ENCODE assay signal across 11 cellular contexts in the genomic region with DNA sequence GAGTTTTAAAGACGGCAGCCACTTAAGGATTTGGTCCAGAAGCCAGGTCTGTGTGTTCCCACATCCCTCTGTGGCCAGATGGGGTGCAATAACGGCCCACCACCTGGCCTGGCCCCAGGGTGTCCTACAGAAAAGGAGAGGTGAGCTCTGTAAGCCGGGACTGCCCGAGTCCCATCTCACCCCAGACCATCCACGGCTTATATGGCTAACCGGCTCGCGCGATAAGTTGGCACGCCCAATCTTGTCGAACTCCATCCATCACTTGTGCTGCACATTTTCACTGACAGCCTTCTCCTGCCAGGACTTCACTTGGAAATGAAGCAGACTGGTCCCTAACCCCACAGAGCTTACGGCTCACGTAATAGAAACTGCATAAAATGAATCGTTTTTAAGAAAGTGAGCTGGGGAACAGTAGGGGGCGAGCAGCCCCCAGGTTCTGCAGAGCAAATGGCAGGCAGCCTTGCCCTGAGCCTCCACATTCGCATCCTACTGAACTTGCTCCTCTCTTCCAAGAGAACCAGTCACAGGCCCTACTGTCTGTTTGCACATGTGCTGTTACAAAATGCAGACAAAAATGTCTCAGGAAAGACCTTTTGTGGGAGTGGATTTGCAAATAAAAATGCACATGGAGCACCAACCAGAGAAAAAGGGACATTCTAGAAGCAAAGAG.
DNase-seq lines count a peak whose midpoint lies in the region; ATAC-seq and TF ChIP-seq lines count a peak whose summit lies in the region.
"Had no signal": no experiment of that assay in that cellular context is flagged by ENCODE, and none has a peak within 500 bp of the region (broad histone marks: within the 10 kb centered on the region; RNA-seq: fewer than 3 reads in every experiment).

No MANE protein-coding gene starts in this region.

- peaks cover 20% of the 10 kb centered on the region for H4K20me1 ChIP-seq in osteoblast (ENCODE audit: insufficient read depth, low read length)

- H3K36me3 Mint-ChIP-seq in activated T-helper 1 cell treated with anti-CD3 and anti-CD28 coated beads, Interleukin-12 subunit alpha, Interleukin-12 subunit beta, Interleukin-2, Interleukin-4 antibody, amounts not matched to agents 30 ng/mL and 10 ng/mL and 1 ng/mL, durations not matched to agents 14 hours and 24 hours and 36 hours (ENCODE audit: low read depth): no peaks in the 10 kb centered on the region

- no peak for ATAC-seq in GM18907 (IDR thresholded peaks at IDR 0.05; ENCODE audit: unreplicated experiment)

- H3K27me3 Mint-ChIP-seq in activated T-helper 1 cell treated with anti-CD3 and anti-CD28 coated beads, Interleukin-12 subunit alpha, Interleukin-12 subunit beta, Interleukin-2, Interleukin-4 antibody, amounts not matched to agents 30 ng/mL and 10 ng/mL and 1 ng/mL, durations not matched to agents 14 hours and 24 hours and 36 hours (ENCODE audit: insufficient read depth): no peaks in the 10 kb centered on the region
- H3K27me3 Mint-ChIP-seq: dendritic cell treated with granulocyte-macrophage colony-stimulating factor and Interleukin-4, amounts not matched to agents 40 ng/mL and 50 ng/mL, for 4 days had no signal

- peaks cover 39% of the 10 kb centered on the region for H3K4me1 ChIP-seq in osteoblast (ENCODE audit: insufficient read depth, low read length)

- no peak overlapping the region for H2AFZ ChIP-seq in osteoblast (ENCODE audit: low read length)

- H3K27me3 ChIP-seq in osteoblast (ENCODE audit: insufficient read depth, low read length): no peaks in the 10 kb centered on the region

- H3K27ac ChIP-seq in coronary artery (peak overlapping the region; percentile 19 to 59), osteoblast (ENCODE audit: low read depth, low read length) (peak overlapping the region; percentile 20)
- H3K27ac ChIP-seq: SK-N-MC had no signal

- TF ChIP-seq CTCF in NB4 (IDR thresholded peaks at IDR 0.05; ENCODE audit: low read depth, low read length): peak; percentile 33
- no peak for TF ChIP-seq CTCF in coronary artery (IDR thresholded peaks at IDR 0.05)
- TF ChIP-seq CTCF in osteoblast (IDR thresholded peaks at IDR 0.05; ENCODE audit: extremely low read depth, low read depth, low read length): peak; percentile 26

- H3K4me1 Mint-ChIP-seq in activated T-helper 1 cell treated with anti-CD3 and anti-CD28 coated beads, Interleukin-12 subunit alpha, Interleukin-12 subunit beta, Interleukin-2, Interleukin-4 antibody, amounts not matched to agents 30 ng/mL and 10 ng/mL and 1 ng/mL, durations not matched to agents 14 hours and 24 hours and 36 hours (ENCODE audit: low read depth): peaks cover 22% of the 10 kb centered on the region

- H3K4me2 ChIP-seq in osteoblast (ENCODE audit: insufficient read depth, low read length): no peak overlapping the region

- H3K79me2 ChIP-seq in osteoblast (ENCODE audit: insufficient read depth, low read length): peaks cover 51% of the 10 kb centered on the region

- no peaks in the 10 kb centered on the region for H3K9me3 ChIP-seq in osteoblast (ENCODE audit: low read depth, low read length)

- no peak overlapping the region for H3K4me3 Mint-ChIP-seq in activated T-helper 1 cell treated with anti-CD3 and anti-CD28 coated beads, Interleukin-12 subunit alpha, Interleukin-12 subunit beta, Interleukin-2, Interleukin-4 antibody, amounts not matched to agents 30 ng/mL and 10 ng/mL and 1 ng/mL, durations not matched to agents 14 hours and 24 hours and 36 hours
- H3K4me3 Mint-ChIP-seq: dendritic cell treated with granulocyte-macrophage colony-stimulating factor and Interleukin-4, amounts not matched to agents 40 ng/mL and 50 ng/mL, for 4 days had no signal

- H3K27ac Mint-ChIP-seq in activated T-helper 1 cell treated with anti-CD3 and anti-CD28 coated beads, Interleukin-12 subunit alpha, Interleukin-12 subunit beta, Interleukin-2, Interleukin-4 antibody, amounts not matched to agents 30 ng/mL and 10 ng/mL and 1 ng/mL, durations not matched to agents 14 hours and 24 hours and 36 hours: no peak overlapping the region

- DNase-seq in ELR (ENCODE audit: low read depth): peak; percentile 33
- DNase-seq in NB4 (ENCODE audit: low read depth): peak; percentile 58
- DNase-seq in coronary artery (ENCODE audit: low spot score): no peak
- no peak for DNase-seq in osteoblast (ENCODE audit: insufficient read length, low spot score, missing footprints)
- no peak for DNase-seq in activated CD4-positive, alpha-beta T cell treated with anti-CD3 and anti-CD28 coated beads, Interleukin-2, amount 50 U/mL, for 1 hour
- DNase-seq in C1 segment of cervical spinal cord (lab: John Stamatoyannopoulos, UW): no peak
- no peak for DNase-seq in activated T-helper 1 cell treated with anti-CD3 and anti-CD28 coated beads, Interleukin-12 subunit alpha, Interleukin-12 subunit beta, Interleukin-2, Interleukin-4 antibody, amounts not matched to agents 30 ng/mL and 10 ng/mL and 1 ng/mL, durations not matched to agents 14 hours and 24 hours and 36 hours (ENCODE audit: low spot score)
- DNase-seq: stimulated activated naive CD4-positive, alpha-beta T cell had no signal

- no peaks in the 10 kb centered on the region for H3K36me3 ChIP-seq in osteoblast (ENCODE audit: insufficient read depth, low read length)

- no peaks in the 10 kb centered on the region for H3K9me3 Mint-ChIP-seq in activated T-helper 1 cell treated with anti-CD3 and anti-CD28 coated beads, Interleukin-12 subunit alpha, Interleukin-12 subunit beta, Interleukin-2, Interleukin-4 antibody, amounts not matched to agents 30 ng/mL and 10 ng/mL and 1 ng/mL, durations not matched to agents 14 hours and 24 hours and 36 hours
- H3K9me3 Mint-ChIP-seq: dendritic cell treated with granulocyte-macrophage colony-stimulating factor and Interleukin-4, amounts not matched to agents 40 ng/mL and 50 ng/mL, for 4 days had no signal

- intact Hi-C loops in activated T-helper 1 cell treated with anti-CD3 and anti-CD28 coated beads, Interleukin-12 subunit alpha, Interleukin-12 subunit beta, Interleukin-2, Interleukin-4 antibody, amounts not matched to agents 30 ng/mL and 10 ng/mL and 1 ng/mL, durations not matched to agents 14 hours and 24 hours and 36 hours (cut with micrococcal nuclease): loop anchor here (2.0 to 5.0 kb wide), 3 partner anchors 121 to 604 kb away; partner anchors contain the start of gene UPP1

- TF ChIP-seq POLR2A in NB4 (IDR thresholded peaks at IDR 0.05; ENCODE audit: extremely low read depth, insufficient read length): no peak

- H3K4me3 ChIP-seq in NB4 (ENCODE audit: low read depth, low read length) (no peak overlapping the region), coronary artery (no peak overlapping the region), osteoblast (ENCODE audit: insufficient read depth, low read length) (no peak overlapping the region)
- H3K4me3 ChIP-seq: SK-N-MC had no signal

Comparison
In these comparisons a context has a peak if more than half of its experiments do, and no peak if none do; other contexts are left out.
1. DNase-seq: peak in ELR (single experiment) and NB4 (single experiment); none in coronary artery (single experiment), osteoblast (single experiment), activated CD4-positive, alpha-beta T cell treated with anti-CD3 and anti-CD28 coated beads, Interleukin-2, amount 50 U/mL, for 1 hour (single experiment), C1 segment of cervical spinal cord (0 of 14) and activated T-helper 1 cell treated with anti-CD3 and anti-CD28 coated beads, Interleukin-12 subunit alpha, Interleukin-12 subunit beta, Interleukin-2, Interleukin-4 antibody, amounts not matched to agents 30 ng/mL and 10 ng/mL and 1 ng/mL, durations not matched to agents 14 hours and 24 hours and 36 hours (single experiment).